20 cellular contexts compared by ENCODE assay signal in genomic region chr12:99450231-99450630, GRCh38.
"Had no signal": no experiment of that assay in that cellular context is flagged by ENCODE, and none has a peak within 500 bp of the region (broad histone marks: within the 10 kb centered on the region; RNA-seq: fewer than 3 reads in every experiment).

No MANE protein-coding gene starts in this region.

- H3K4me1 ChIP-seq: left ventricle myocardium inferior, neural progenitor cell, psoas muscle, right lobe of liver had no signal

- H3K4me1 Mint-ChIP-seq: memory B cell; neural progenitor cell; stimulated activated naive B cell treated with anti-CD40 and anti-IgM and Interleukin-4, amounts not matched to agents 10 μg/mL and 1 μg/mL and 100 μg/mL, for 72 hours; T-cell had no signal

- DNase-seq: activated CD4-positive, alpha-beta memory T cell treated with anti-CD3 and anti-CD28 coated beads, Interleukin-2, amount 10 ng/mL, durations not matched to agents 7 days and 5 days; activated CD4-positive, alpha-beta T cell treated with anti-CD3 and anti-CD28 coated beads for 48 hours; activated CD8-positive, alpha-beta memory T cell treated with anti-CD3 and anti-CD28 coated beads, Interleukin-2, amount 10 ng/mL, durations not matched to agents 7 days and 5 days; activated naive CD4-positive, alpha-beta T cell treated with Interleukin-2 at 50 U/mL for 16 hours; cerebellar nuclear complex; cortex of kidney; effector memory CD4-positive, alpha-beta T cell; foreskin melanocyte; hypothalamus; kidney; left ventricle myocardium inferior; psoas muscle; right lobe of liver; stimulated activated naive B cell treated with anti-CD40 and anti-IgM and Interleukin-4, amounts not matched to agents 10 μg/mL and 1 μg/mL and 100 μg/mL, for 72 hours; T-cell; thyroid gland had no signal

- H3K27ac ChIP-seq: left ventricle myocardium inferior, neural progenitor cell, psoas muscle, right lobe of liver, thyroid gland had no signal

- H3K9ac ChIP-seq: neural progenitor cell had no signal

- H3K27me3 ChIP-seq: neural progenitor cell, right lobe of liver, thyroid gland had no signal

- H3K4me3 ChIP-seq: left ventricle myocardium inferior, neural progenitor cell, psoas muscle, right lobe of liver, thyroid gland had no signal

- H3K27me3 Mint-ChIP-seq: activated CD4-positive, alpha-beta memory T cell treated with anti-CD3 and anti-CD28 coated beads, Interleukin-2, amount 10 ng/mL, durations not matched to agents 7 days and 5 days; activated CD8-positive, alpha-beta memory T cell treated with anti-CD3 and anti-CD28 coated beads, Interleukin-2, amount 10 ng/mL, durations not matched to agents 7 days and 5 days; memory B cell; stimulated activated naive B cell treated with anti-CD40 and anti-IgM and Interleukin-4, amounts not matched to agents 10 μg/mL and 1 μg/mL and 100 μg/mL, for 72 hours; T-cell had no signal

- H3K4me2 ChIP-seq: neural progenitor cell had no signal

- H3K9me3 ChIP-seq: thyroid gland had no signal

- H2AFZ ChIP-seq: neural progenitor cell had no signal

- H3K36me3 Mint-ChIP-seq: activated CD8-positive, alpha-beta memory T cell treated with anti-CD3 and anti-CD28 coated beads, Interleukin-2, amount 10 ng/mL, durations not matched to agents 7 days and 5 days; memory B cell; neural progenitor cell; stimulated activated naive B cell treated with anti-CD40 and anti-IgM and Interleukin-4, amounts not matched to agents 10 μg/mL and 1 μg/mL and 100 μg/mL, for 72 hours; T-cell; WTC11 had no signal

- ATAC-seq: activated CD8-positive, alpha-beta memory T cell treated with anti-CD3 and anti-CD28 coated beads, Interleukin-2, amount 10 ng/mL, durations not matched to agents 7 days and 5 days; psoas muscle; right lobe of liver; SK-N-SH treated with all-trans-retinoic acid at 6 μM for 48 hours; stimulated activated naive B cell treated with anti-CD40 and anti-IgM and Interleukin-4, amounts not matched to agents 10 μg/mL and 1 μg/mL and 100 μg/mL, for 72 hours; T-cell; WTC11 had no signal

- H3K9me3 Mint-ChIP-seq: neural progenitor cell had no signal

- H3K4me3 Mint-ChIP-seq: activated CD4-positive, alpha-beta memory T cell treated with anti-CD3 and anti-CD28 coated beads, Interleukin-2, amount 10 ng/mL, durations not matched to agents 7 days and 5 days; activated CD8-positive, alpha-beta memory T cell treated with anti-CD3 and anti-CD28 coated beads, Interleukin-2, amount 10 ng/mL, durations not matched to agents 7 days and 5 days; memory B cell; neural progenitor cell; stimulated activated naive B cell treated with anti-CD40 and anti-IgM and Interleukin-4, amounts not matched to agents 10 μg/mL and 1 μg/mL and 100 μg/mL, for 72 hours; T-cell; WTC11 had no signal

- H3K27ac Mint-ChIP-seq: activated CD4-positive, alpha-beta memory T cell treated with anti-CD3 and anti-CD28 coated beads, Interleukin-2, amount 10 ng/mL, durations not matched to agents 7 days and 5 days; activated CD8-positive, alpha-beta memory T cell treated with anti-CD3 and anti-CD28 coated beads, Interleukin-2, amount 10 ng/mL, durations not matched to agents 7 days and 5 days; memory B cell; neural progenitor cell; stimulated activated naive B cell treated with anti-CD40 and anti-IgM and Interleukin-4, amounts not matched to agents 10 μg/mL and 1 μg/mL and 100 μg/mL, for 72 hours; T-cell had no signal

- H3K36me3 ChIP-seq: left ventricle myocardium inferior, neural progenitor cell, right lobe of liver, thyroid gland had no signal
